Comparison of ENCODE assay signal across 8 cellular contexts in the genomic region with DNA sequence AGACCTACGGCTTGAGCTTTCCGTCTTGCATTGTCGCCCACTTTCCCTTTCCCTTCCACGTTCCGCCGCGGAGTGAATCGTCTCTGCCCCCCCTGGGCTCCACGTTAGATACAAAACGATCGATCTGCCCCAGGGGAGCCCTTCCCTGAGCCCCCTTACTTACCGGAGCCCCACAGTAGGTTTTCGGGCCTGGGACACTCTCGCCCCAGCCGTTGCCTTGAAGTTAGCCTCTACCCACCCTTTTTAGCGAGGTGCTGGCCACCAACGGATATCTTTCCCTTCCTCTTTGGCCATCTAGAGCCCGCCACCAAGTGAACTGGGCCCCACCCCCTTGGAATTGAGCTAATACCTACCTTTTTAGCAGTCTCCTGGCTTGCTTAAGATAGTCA. TPM values are rescaled to one million over a fixed set of nuclear protein-coding genes. Genes with fewer than 3 reads are reported as not detected.
DNase-seq lines count a peak whose midpoint lies in the region; ATAC-seq and TF ChIP-seq lines count a peak whose summit lies in the region.

No MANE protein-coding gene starts in this region.

- H2AFZ ChIP-seq in IMR-90 (replicated peaks; ENCODE audit: low read length, poor library complexity), result peak overlapping the region; percentile 97

- no peak overlapping the region for H2BK20ac ChIP-seq in IMR-90 (ENCODE audit: low read depth, low read length)

- H3K4me1 Mint-ChIP-seq in Calu3 (ENCODE audit: low read depth, unreplicated experiment), result peaks cover 5% of the 10 kb centered on the region
- peaks cover 24% of the 10 kb centered on the region for H3K4me1 Mint-ChIP-seq in activated T-helper 2 cell treated with anti-CD3 and anti-CD28 coated beads, Interferon-gamma antibody, Interleukin-2, Interleukin-4, amounts not matched to agents 10 μg/mL and 5 μg/mL and 100 μg/mL, durations not matched to agents 14 hours and 24 hours and 36 hours (ENCODE audit: low read depth)

- H3K27me3 Mint-ChIP-seq in Calu3 (ENCODE audit: unreplicated experiment), result no peaks in the 10 kb centered on the region
- no peaks in the 10 kb centered on the region for H3K27me3 Mint-ChIP-seq in activated T-helper 2 cell treated with anti-CD3 and anti-CD28 coated beads, Interferon-gamma antibody, Interleukin-2, Interleukin-4, amounts not matched to agents 10 μg/mL and 5 μg/mL and 100 μg/mL, durations not matched to agents 14 hours and 24 hours and 36 hours (ENCODE audit: low read depth)

- peak overlapping the region; percentile 94 for H3K9ac ChIP-seq in IMR-90 (ENCODE audit: low read depth, low read length)

- POLR2A ChIA-PET in IMR-90 (lab: Charles Lee; ENCODE audit: unreplicated experiment), result no interaction called here

- peak overlapping the region; percentile 64 for H4K91ac ChIP-seq in IMR-90 (ENCODE audit: insufficient read depth, low read depth, low read length)

- H3K4me1 ChIP-seq in IMR-90 (ENCODE audit: control insufficient read depth, insufficient read depth, low read length) (peaks cover 1% of the 10 kb centered on the region; the same call in 1 of the 2 replicates), iPS DF 6.9 (ENCODE audit: control insufficient read depth, insufficient read depth, low read length) (peaks cover 3% of the 10 kb centered on the region; the same call in 1 of the 2 replicates), spleen (peaks cover 34 to 59% (median 53%) of the 10 kb centered on the region in 6 donors)

- peaks cover 3 to 24% of the 10 kb centered on the region in 2 experiments; a peak in 3 of 4 replicates for H3K79me1 ChIP-seq in IMR-90 (ENCODE audit: low read depth in 1 of 2, low read length in 2 of 2)

- no peaks in the 10 kb centered on the region for H3K9me3 ChIP-seq in IMR-90 (ENCODE audit: control insufficient read depth, insufficient read depth, low read length)
- H3K9me3 ChIP-seq in iPS DF 6.9 (ENCODE audit: control insufficient read depth, insufficient read depth, low read length), result no peaks in the 10 kb centered on the region
- H3K9me3 ChIP-seq in spleen, result no peaks in the 10 kb centered on the region

- peak overlapping the region; percentile 23 for H4K5ac ChIP-seq in IMR-90 (ENCODE audit: low read depth, low read length)

- H2BK15ac ChIP-seq in IMR-90 (ENCODE audit: low read depth, low read length), result no peak overlapping the region

- peaks cover 6% of the 10 kb centered on the region for H3K9me1 ChIP-seq in IMR-90 (ENCODE audit: insufficient read depth, low read length)

- H3K14ac ChIP-seq in IMR-90 (replicated peaks; ENCODE audit: low read depth, low read length), result peak overlapping the region; percentile 94

- peak overlapping the region; percentile 94 for H2AK9ac ChIP-seq in IMR-90 (replicated peaks; ENCODE audit: low read depth, low read length, poor library complexity)

- in situ Hi-C loops in IMR-90 (cut with MboI; ENCODE audit: low sequenced_read_pairs), result no loop called here

- no peak overlapping the region for H2BK120ac ChIP-seq in IMR-90 (ENCODE audit: low read depth, low read length)

- TF ChIP-seq RAD21 in IMR-90 (IDR thresholded peaks at IDR 0.05; ENCODE audit: low read length), result no peak

- H3K4me3 Mint-ChIP-seq in Calu3 (ENCODE audit: low read depth, unreplicated experiment), result no peak overlapping the region
- no peak overlapping the region for H3K4me3 Mint-ChIP-seq in activated T-helper 2 cell treated with anti-CD3 and anti-CD28 coated beads, Interferon-gamma antibody, Interleukin-2, Interleukin-4, amounts not matched to agents 10 μg/mL and 5 μg/mL and 100 μg/mL, durations not matched to agents 14 hours and 24 hours and 36 hours (ENCODE audit: low read depth)

- H2AK5ac ChIP-seq in IMR-90 (ENCODE audit: low read depth, low read length), result peak overlapping the region; percentile 84

- dilution Hi-C loops in IMR-90 (cut with HindIII; ENCODE audit: low sequenced_read_pairs, unreplicated experiment), result no loop called here

- peak overlapping the region; percentile 73 for H3K4me3 ChIP-seq in IMR-90 (ENCODE audit: insufficient read depth, low read depth, low read length)
- peak overlapping the region; percentile 87 for H3K4me3 ChIP-seq in iPS DF 6.9 (ENCODE audit: low read length)
- peak overlapping the region; percentile 67 to 94 (median 78) for H3K4me3 ChIP-seq in spleen

- peak overlapping the region; percentile 97 for H3K23ac ChIP-seq in IMR-90 (ENCODE audit: low read depth, low read length)

- H3K27me3 ChIP-seq in IMR-90 (ENCODE audit: control insufficient read depth, insufficient read depth, low read length), result no peaks in the 10 kb centered on the region
- no peaks in the 10 kb centered on the region for H3K27me3 ChIP-seq in iPS DF 6.9 (ENCODE audit: control insufficient read depth, insufficient read depth, low read length)
- no peaks in the 10 kb centered on the region for H3K27me3 ChIP-seq in spleen (replicated peaks in 1 of 7)

- CTCF ChIA-PET in Calu3 (lab: Charles Lee) (interaction anchor here (0.6 to 2.3 kb wide), 7 partner anchors 8 to 917 kb away, joined by 3 to 15 read pairs (median 4); a partner anchor contains a TSS), IMR-90 (lab: Yijun Ruan, JAX) (interaction anchor here (1.0 to 1.5 kb wide), 2 partner anchors 8 to 9 kb away, joined by 4 read pairs; no protein-coding TSS in a partner anchor)

- DNase-seq in Calu3 (peak; percentile 41), IMR-90 (peak; percentile 14), iPS DF 6.9 (ENCODE audit: low read depth, low spot score) (no peak), spleen (no peak), midbrain (lab: John Stamatoyannopoulos, UW) (no peak)
- peak; percentile 51 for DNase-seq in activated T-helper 2 cell treated with anti-CD3 and anti-CD28 coated beads, Interferon-gamma antibody, Interleukin-2, Interleukin-4, amounts not matched to agents 10 μg/mL and 5 μg/mL and 100 μg/mL, durations not matched to agents 14 hours and 24 hours and 36 hours (ENCODE audit: low spot score)

- peak overlapping the region; percentile 87 for H3K4ac ChIP-seq in IMR-90 (ENCODE audit: low read depth, low read length)

- peaks cover 48% of the 10 kb centered on the region for H4K20me1 ChIP-seq in IMR-90 (ENCODE audit: insufficient read depth, low read length)

- ATAC-seq in GM21367 (IDR thresholded peaks at IDR 0.05; ENCODE audit: unreplicated experiment), result peak; percentile 6
- peak; percentile 18 for ATAC-seq in IMR-90 (ENCODE audit: low read depth)
- ATAC-seq in HG03045 (IDR thresholded peaks at IDR 0.05; ENCODE audit: unreplicated experiment), result no peak

- 0 out of 2 replicates have a peak overlapping the region, but pooled peaks have one; percentile 8 for H3K18ac ChIP-seq in IMR-90 (ENCODE audit: low read depth, low read length)

- peak overlapping the region; percentile 64 for H2BK5ac ChIP-seq in IMR-90 (ENCODE audit: low read depth, low read length, poor library complexity, severe bottlenecking)

- H3K36me3 Mint-ChIP-seq in Calu3 (ENCODE audit: insufficient read depth, unreplicated experiment), result peaks cover 16% of the 10 kb centered on the region
- H3K36me3 Mint-ChIP-seq in activated T-helper 2 cell treated with anti-CD3 and anti-CD28 coated beads, Interferon-gamma antibody, Interleukin-2, Interleukin-4, amounts not matched to agents 10 μg/mL and 5 μg/mL and 100 μg/mL, durations not matched to agents 14 hours and 24 hours and 36 hours (ENCODE audit: low read depth), result peaks cover 31% of the 10 kb centered on the region

- BruUV-seq in Calu3 (replicated peaks; lab: Mats Ljungman, UMichigan) (no TSS peak), IMR-90 (replicated peaks; lab: Mats Ljungman, UMichigan) (no TSS peak)

- TF ChIP-seq POLR2A in IMR-90 (IDR thresholded peaks at IDR 0.05; ENCODE audit: low read depth, low read length) (no peak), spleen (IDR thresholded peaks at IDR 0.05) (no peak)

- WGBS in IMR-90 (ENCODE audit: extremely low coverage in 2 of 2, insufficient read length in 1 of 2), 2 experiments, result 0% methylated on average over 4 of the region's 18 CpGs; no CpG with 5 or more reads in 1 of the 2 experiments
- no CpG with 5 or more reads among the region's 18 CpGs for WGBS in iPS DF 6.9 (ENCODE audit: insufficient coverage, insufficient read length)
- 0 to 1% (median 0%) methylated on average over 16 to 18 of the region's 18 CpGs for WGBS in spleen, 5 donors

- intact Hi-C loops in Calu3 (cut with micrococcal nuclease; ENCODE audit: unreplicated experiment), result no loop called here
- intact Hi-C loops in IMR-90 (cut with micrococcal nuclease), result loop anchor here (1.0 kb wide), 1 partner anchor 32 kb away; a partner anchor contains a TSS
- intact Hi-C loops in activated T-helper 2 cell treated with anti-CD3 and anti-CD28 coated beads, Interferon-gamma antibody, Interleukin-2, Interleukin-4, amounts not matched to agents 10 μg/mL and 5 μg/mL and 100 μg/mL, durations not matched to agents 14 hours and 24 hours and 36 hours (cut with micrococcal nuclease), result loop anchor here (1.0 to 10.0 kb wide), 4 partner anchors 32 to 656 kb away; a partner anchor contains a TSS
- intact Hi-C loops in spleen (cut with DNase I; ENCODE audit: low total_unique reads), result no loop called here

- H3K36me3 ChIP-seq in IMR-90 (ENCODE audit: control insufficient read depth, insufficient read depth, low read length) (peaks cover 3% of the 10 kb centered on the region; the same call in 1 of the 2 replicates), iPS DF 6.9 (ENCODE audit: control insufficient read depth, insufficient read depth, low read length) (no peaks in the 10 kb centered on the region; the same call in 1 of the 2 replicates), spleen (peaks cover 0 to 30% (median 0%) of the 10 kb centered on the region in 6 donors)

- H3K27ac Mint-ChIP-seq in Calu3 (ENCODE audit: unreplicated experiment), result no peak overlapping the region
- no peak overlapping the region for H3K27ac Mint-ChIP-seq in activated T-helper 2 cell treated with anti-CD3 and anti-CD28 coated beads, Interferon-gamma antibody, Interleukin-2, Interleukin-4, amounts not matched to agents 10 μg/mL and 5 μg/mL and 100 μg/mL, durations not matched to agents 14 hours and 24 hours and 36 hours

- H3K27ac ChIP-seq in IMR-90 (ENCODE audit: insufficient read depth, low read length), result peak overlapping the region; percentile 92
- no peak overlapping the region for H3K27ac ChIP-seq in iPS DF 6.9 (ENCODE audit: low read length)
- H3K27ac ChIP-seq in spleen, result peak overlapping the region; percentile 93 to 96 (median 95)

- peak overlapping the region; percentile 79 for H3K56ac ChIP-seq in IMR-90 (ENCODE audit: extremely low read depth, insufficient read depth, low read length)

- peak overlapping the region; percentile 71 for H3K4me2 ChIP-seq in IMR-90 (ENCODE audit: low read depth, low read length)

- no peaks in the 10 kb centered on the region for H3K9me3 Mint-ChIP-seq in Calu3 (ENCODE audit: low read depth, unreplicated experiment)
- H3K9me3 Mint-ChIP-seq in activated T-helper 2 cell treated with anti-CD3 and anti-CD28 coated beads, Interferon-gamma antibody, Interleukin-2, Interleukin-4, amounts not matched to agents 10 μg/mL and 5 μg/mL and 100 μg/mL, durations not matched to agents 14 hours and 24 hours and 36 hours, result no peaks in the 10 kb centered on the region

- TF ChIP-seq CTCF in Calu3 (IDR thresholded peaks at IDR 0.05; ENCODE audit: unreplicated experiment) (no peak), IMR-90 (conservative IDR thresholded peaks at IDR 0.05; ENCODE audit: low read depth, low read length) (no peak), spleen (IDR thresholded peaks at IDR 0.05 in 8 of 11, conservative IDR thresholded peaks at IDR 0.05 in 3 of 11) (no peak)

- peak overlapping the region; percentile 37 to 68; a peak in 3 of 4 replicates for H4K8ac ChIP-seq in IMR-90 (ENCODE audit: low read depth in 2 of 2, low read length in 2 of 2)

RNA-seq across cellular contexts. Expression of a gene that starts 0.6 kb away (rescaled TPM):
- total RNA-seq in Calu3 (2022), result 87.5 and 94.2 TPM in 2 replicates
- total RNA-seq in IMR-90 (2012; rRNA removed), result 32.3 and 46.1 TPM in 2 replicates
- polyA plus RNA-seq in IMR-90 (2012; rRNA removed), result 26.6 and 32.9 TPM in 2 replicates
- 7.1 and 7.8 TPM in 2 replicates for polyA plus RNA-seq in IMR-90 (2012; cell fraction: cytosol; rRNA removed)
- polyA plus RNA-seq in IMR-90 (2012; cell fraction: nucleus; rRNA removed; ENCODE audit: low replicate concordance), result 38.8 and 103 TPM in 2 replicates
- 114 and 121 TPM in 2 replicates for total RNA-seq in activated T-helper 2 cell treated with anti-CD3 and anti-CD28 coated beads, Interferon-gamma antibody, Interleukin-2, Interleukin-4, amounts not matched to agents 10 μg/mL and 5 μg/mL and 100 μg/mL, durations not matched to agents 14 hours and 24 hours and 36 hours
- 100 to 1,000 TPM in 1 of 7 donors, 10 to 100 TPM in 6; 74.8 to 108 (median 92.8) TPM for total RNA-seq in spleen
- 10 to 100 TPM; 28.1 to 55.3 (median 40.4) TPM for polyA plus RNA-seq in spleen

RNA-seq across cellular contexts. Expression of a gene that starts 32.0 kb away (rescaled TPM):
- total RNA-seq in Calu3 (2022) (10.6 and 11.9 TPM in 2 replicates), IMR-90 (2012; rRNA removed) (11.1 and 12.2 TPM in 2 replicates), spleen (10 to 100 TPM; 17.9 to 23.3 (median 20.4) TPM)
- polyA plus RNA-seq in IMR-90 (2012; rRNA removed) (14.2 and 16.5 TPM in 2 replicates), spleen (1 to 10 TPM; 2.8 to 5.5 (median 3.1) TPM)
- polyA plus RNA-seq in IMR-90 (2012; cell fraction: cytosol; rRNA removed), result 16.0 and 23.7 TPM in 2 replicates
- polyA plus RNA-seq in IMR-90 (2012; cell fraction: nucleus; rRNA removed; ENCODE audit: low replicate concordance), result 31.7 and 37.7 TPM in 2 replicates
- total RNA-seq in activated T-helper 2 cell treated with anti-CD3 and anti-CD28 coated beads, Interferon-gamma antibody, Interleukin-2, Interleukin-4, amounts not matched to agents 10 μg/mL and 5 μg/mL and 100 μg/mL, durations not matched to agents 14 hours and 24 hours and 36 hours, result 8.3 and 9.8 TPM in 2 replicates

Comparison
In these comparisons a context has a peak if more than half of its experiments do, and no peak if none do; other contexts are left out.
1. DNase-seq: peak in Calu3 (single experiment), IMR-90 (single experiment) and activated T-helper 2 cell treated with anti-CD3 and anti-CD28 coated beads, Interferon-gamma antibody, Interleukin-2, Interleukin-4, amounts not matched to agents 10 μg/mL and 5 μg/mL and 100 μg/mL, durations not matched to agents 14 hours and 24 hours and 36 hours (single experiment); none in iPS DF 6.9 (single experiment), spleen (single experiment) and midbrain (single experiment).
2. intact Hi-C loops: an anchor here in IMR-90 (1.0 kb wide) and activated T-helper 2 cell treated with anti-CD3 and anti-CD28 coated beads, Interferon-gamma antibody, Interleukin-2, Interleukin-4, amounts not matched to agents 10 μg/mL and 5 μg/mL and 100 μg/mL, durations not matched to agents 14 hours and 24 hours and 36 hours (1.0 to 10.0 kb wide); none called in Calu3 and spleen.
3. Peak in every context shown above with its lines, with median percentiles within 50 percentile points of each other: H3K4me3 ChIP-seq.